In genomic region chr18:5787936-5788335, GRCh38 we compare ENCODE assay signal across 16 cellular contexts.
DNase-seq lines count a peak whose midpoint lies in the region; ATAC-seq and TF ChIP-seq lines count a peak whose summit lies in the region.
"Had no signal": no experiment of that assay in that cellular context is flagged by ENCODE, and none has a peak within 500 bp of the region (broad histone marks: within the 10 kb centered on the region; RNA-seq: fewer than 3 reads in every experiment).

No MANE protein-coding gene starts in this region.

- no peak for ATAC-seq in GM23338
- ATAC-seq: T-helper 17 cell had no signal

- DNase-seq in GM23338 (ENCODE audit: low spot score) (peak; percentile 1), NCI-H2029 treated with DMSO at 0.1 percent for 48 hours (lab: John Stamatoyannopoulos, UW) (peak; percentile 22), endodermal cell (peak; percentile 57), nephron progenitor cell (peak; percentile 10), tibial nerve (ENCODE audit: low spot score in 2 of 2) (no peak), NCI-H446 (lab: John Stamatoyannopoulos, UW) (no peak), globus pallidus (ENCODE audit: low spot score) (no peak)
- DNase-seq: C1 segment of cervical spinal cord, DMS 273 treated with DMSO at 0.1 percent for 48 hours, EL, H9, NCI-H1436 treated with DMSO at 0.1 percent for 48 hours, NCI-H2081 treated with DMSO at 0.1 percent for 48 hours, SIG-M5, T-helper 17 cell had no signal

- H3K27me3 Mint-ChIP-seq in GM23338 (ENCODE audit: insufficient read depth, low read depth, poor library complexity), result peaks cover 4% of the 10 kb centered on the region
- no peaks in the 10 kb centered on the region for H3K27me3 Mint-ChIP-seq in endodermal cell (ENCODE audit: insufficient read depth)
- H3K27me3 Mint-ChIP-seq in nephron progenitor cell (ENCODE audit: low read depth, poor library complexity), result peaks cover 3% of the 10 kb centered on the region
- H3K27me3 Mint-ChIP-seq: T-helper 17 cell had no signal

- H3K36me3 ChIP-seq in GM23338 (ENCODE audit: insufficient read depth) (no peaks in the 10 kb centered on the region; the same call in 1 of the 2 replicates), endodermal cell (ENCODE audit: control insufficient read depth, insufficient read depth, low read length) (no peaks in the 10 kb centered on the region), tibial nerve (no peaks in the 10 kb centered on the region)

- H3K4me1 ChIP-seq in GM23338 (ENCODE audit: insufficient read depth) (no peaks in the 10 kb centered on the region), endodermal cell (ENCODE audit: control insufficient read depth, insufficient read depth, low read length) (no peaks in the 10 kb centered on the region), tibial nerve (no peaks in the 10 kb centered on the region)

- H3K4me3 ChIP-seq in GM23338, result no peak overlapping the region
- peak overlapping the region; percentile 1 for H3K4me3 ChIP-seq in endodermal cell (ENCODE audit: low read length)
- no peak overlapping the region for H3K4me3 ChIP-seq in tibial nerve

- no peaks in the 10 kb centered on the region for H4K20me1 ChIP-seq in GM23338 (replicated peaks; ENCODE audit: insufficient read depth)

- H3K9me3 Mint-ChIP-seq in GM23338 (peaks cover 14% of the 10 kb centered on the region; the same call in 2 of the 3 replicates), endodermal cell (peaks cover 25% of the 10 kb centered on the region), nephron progenitor cell (peaks cover 36% of the 10 kb centered on the region)

- WGBS in endodermal cell (ENCODE audit: insufficient coverage in 1 of 2, insufficient read length in 1 of 2), 2 experiments, result 29% methylated on average over 1 of the region's 1 CpG; no CpG with 5 or more reads in 1 of the 2 experiments
- 25 to 53% methylated on average over 1 of the region's 1 CpG for WGBS in tibial nerve, 2 donors

- no peaks in the 10 kb centered on the region for H3K9me2 ChIP-seq in GM23338 (ENCODE audit: insufficient read depth)

- H3K9ac ChIP-seq in endodermal cell (ENCODE audit: extremely low read depth, low read length, poor library complexity, severe bottlenecking), result no peak overlapping the region

- TF ChIP-seq CTCF in GM23338 (conservative IDR thresholded peaks at IDR 0.05; ENCODE audit: low read depth in 2 of 2) (peak in 1 of 2 experiments; percentile 16; a peak in 1 of 4 replicates), endodermal cell (conservative IDR thresholded peaks at IDR 0.05) (peak; percentile 41), nephron progenitor cell (IDR thresholded peaks at IDR 0.05) (no peak), tibial nerve (IDR thresholded peaks at IDR 0.05) (no peak)

- no peaks in the 10 kb centered on the region for H3F3A ChIP-seq in GM23338 (replicated peaks; ENCODE audit: low read depth)

- no peak overlapping the region for H3K27ac ChIP-seq in GM23338 (ENCODE audit: low read depth)
- no peak overlapping the region for H3K27ac ChIP-seq in endodermal cell (ENCODE audit: low read depth, low read length)
- H3K27ac ChIP-seq in tibial nerve, result no peak overlapping the region
- H3K27ac ChIP-seq: HL-60 had no signal

- no peaks in the 10 kb centered on the region for H3K79me2 ChIP-seq in GM23338 (replicated peaks; ENCODE audit: insufficient read depth)

- peak overlapping the region; percentile 74; the same call in 1 of the 2 replicates for H2AFZ ChIP-seq in GM23338

- H3K9me3 ChIP-seq in endodermal cell (ENCODE audit: control insufficient read depth, low read length), result peaks cover 36% of the 10 kb centered on the region
- H3K9me3 ChIP-seq in tibial nerve, result peaks cover 0 to 16% (median 0%) of the 10 kb centered on the region in 4 donors

- peaks cover 3% of the 10 kb centered on the region; the same call in 2 of the 3 replicates for H3K4me1 Mint-ChIP-seq in GM23338
- peaks cover 15% of the 10 kb centered on the region for H3K4me1 Mint-ChIP-seq in endodermal cell
- peaks cover 34% of the 10 kb centered on the region for H3K4me1 Mint-ChIP-seq in nephron progenitor cell
- H3K4me1 Mint-ChIP-seq: T-helper 17 cell had no signal

- H3K27ac Mint-ChIP-seq in GM23338, result no peak overlapping the region
- H3K27ac Mint-ChIP-seq in endodermal cell, result peak overlapping the region; percentile 91
- peak overlapping the region; percentile 90 for H3K27ac Mint-ChIP-seq in nephron progenitor cell
- H3K27ac Mint-ChIP-seq: H9, T-helper 17 cell had no signal

- H3K36me3 Mint-ChIP-seq in GM23338 (ENCODE audit: low read depth) (peaks cover 4% of the 10 kb centered on the region; the same call in 2 of the 3 replicates), endodermal cell (ENCODE audit: low read depth) (no peaks in the 10 kb centered on the region), nephron progenitor cell (ENCODE audit: low read depth) (peaks cover 5% of the 10 kb centered on the region)

- H3K4me3 Mint-ChIP-seq in GM23338 (no peak overlapping the region), endodermal cell (peak overlapping the region; percentile 21), nephron progenitor cell (peak overlapping the region; percentile 64)
- H3K4me3 Mint-ChIP-seq: H9, T-helper 17 cell had no signal

- H3K4me2 ChIP-seq in GM23338, result no peak overlapping the region

- no peak for TF ChIP-seq POLR2A in tibial nerve (IDR thresholded peaks at IDR 0.05)

- TF ChIP-seq EP300 in tibial nerve (IDR thresholded peaks at IDR 0.05), result no peak

- H3K27me3 ChIP-seq in GM23338 (ENCODE audit: insufficient read depth) (no peaks in the 10 kb centered on the region), endodermal cell (ENCODE audit: control insufficient read depth, insufficient read depth, low read length, poor library complexity, severe bottlenecking) (no peaks in the 10 kb centered on the region), tibial nerve (no peaks in the 10 kb centered on the region)

TF ChIP-seq in GM23338, 12 proteins besides CTCF, POLR2A, EP300 and RAD21 (continues in another document):
- TF ChIP-seq ZNF114 (CRISPR knock-in tag; IDR thresholded peaks at IDR 0.05), result no peak
- TF ChIP-seq, protein P1, sequence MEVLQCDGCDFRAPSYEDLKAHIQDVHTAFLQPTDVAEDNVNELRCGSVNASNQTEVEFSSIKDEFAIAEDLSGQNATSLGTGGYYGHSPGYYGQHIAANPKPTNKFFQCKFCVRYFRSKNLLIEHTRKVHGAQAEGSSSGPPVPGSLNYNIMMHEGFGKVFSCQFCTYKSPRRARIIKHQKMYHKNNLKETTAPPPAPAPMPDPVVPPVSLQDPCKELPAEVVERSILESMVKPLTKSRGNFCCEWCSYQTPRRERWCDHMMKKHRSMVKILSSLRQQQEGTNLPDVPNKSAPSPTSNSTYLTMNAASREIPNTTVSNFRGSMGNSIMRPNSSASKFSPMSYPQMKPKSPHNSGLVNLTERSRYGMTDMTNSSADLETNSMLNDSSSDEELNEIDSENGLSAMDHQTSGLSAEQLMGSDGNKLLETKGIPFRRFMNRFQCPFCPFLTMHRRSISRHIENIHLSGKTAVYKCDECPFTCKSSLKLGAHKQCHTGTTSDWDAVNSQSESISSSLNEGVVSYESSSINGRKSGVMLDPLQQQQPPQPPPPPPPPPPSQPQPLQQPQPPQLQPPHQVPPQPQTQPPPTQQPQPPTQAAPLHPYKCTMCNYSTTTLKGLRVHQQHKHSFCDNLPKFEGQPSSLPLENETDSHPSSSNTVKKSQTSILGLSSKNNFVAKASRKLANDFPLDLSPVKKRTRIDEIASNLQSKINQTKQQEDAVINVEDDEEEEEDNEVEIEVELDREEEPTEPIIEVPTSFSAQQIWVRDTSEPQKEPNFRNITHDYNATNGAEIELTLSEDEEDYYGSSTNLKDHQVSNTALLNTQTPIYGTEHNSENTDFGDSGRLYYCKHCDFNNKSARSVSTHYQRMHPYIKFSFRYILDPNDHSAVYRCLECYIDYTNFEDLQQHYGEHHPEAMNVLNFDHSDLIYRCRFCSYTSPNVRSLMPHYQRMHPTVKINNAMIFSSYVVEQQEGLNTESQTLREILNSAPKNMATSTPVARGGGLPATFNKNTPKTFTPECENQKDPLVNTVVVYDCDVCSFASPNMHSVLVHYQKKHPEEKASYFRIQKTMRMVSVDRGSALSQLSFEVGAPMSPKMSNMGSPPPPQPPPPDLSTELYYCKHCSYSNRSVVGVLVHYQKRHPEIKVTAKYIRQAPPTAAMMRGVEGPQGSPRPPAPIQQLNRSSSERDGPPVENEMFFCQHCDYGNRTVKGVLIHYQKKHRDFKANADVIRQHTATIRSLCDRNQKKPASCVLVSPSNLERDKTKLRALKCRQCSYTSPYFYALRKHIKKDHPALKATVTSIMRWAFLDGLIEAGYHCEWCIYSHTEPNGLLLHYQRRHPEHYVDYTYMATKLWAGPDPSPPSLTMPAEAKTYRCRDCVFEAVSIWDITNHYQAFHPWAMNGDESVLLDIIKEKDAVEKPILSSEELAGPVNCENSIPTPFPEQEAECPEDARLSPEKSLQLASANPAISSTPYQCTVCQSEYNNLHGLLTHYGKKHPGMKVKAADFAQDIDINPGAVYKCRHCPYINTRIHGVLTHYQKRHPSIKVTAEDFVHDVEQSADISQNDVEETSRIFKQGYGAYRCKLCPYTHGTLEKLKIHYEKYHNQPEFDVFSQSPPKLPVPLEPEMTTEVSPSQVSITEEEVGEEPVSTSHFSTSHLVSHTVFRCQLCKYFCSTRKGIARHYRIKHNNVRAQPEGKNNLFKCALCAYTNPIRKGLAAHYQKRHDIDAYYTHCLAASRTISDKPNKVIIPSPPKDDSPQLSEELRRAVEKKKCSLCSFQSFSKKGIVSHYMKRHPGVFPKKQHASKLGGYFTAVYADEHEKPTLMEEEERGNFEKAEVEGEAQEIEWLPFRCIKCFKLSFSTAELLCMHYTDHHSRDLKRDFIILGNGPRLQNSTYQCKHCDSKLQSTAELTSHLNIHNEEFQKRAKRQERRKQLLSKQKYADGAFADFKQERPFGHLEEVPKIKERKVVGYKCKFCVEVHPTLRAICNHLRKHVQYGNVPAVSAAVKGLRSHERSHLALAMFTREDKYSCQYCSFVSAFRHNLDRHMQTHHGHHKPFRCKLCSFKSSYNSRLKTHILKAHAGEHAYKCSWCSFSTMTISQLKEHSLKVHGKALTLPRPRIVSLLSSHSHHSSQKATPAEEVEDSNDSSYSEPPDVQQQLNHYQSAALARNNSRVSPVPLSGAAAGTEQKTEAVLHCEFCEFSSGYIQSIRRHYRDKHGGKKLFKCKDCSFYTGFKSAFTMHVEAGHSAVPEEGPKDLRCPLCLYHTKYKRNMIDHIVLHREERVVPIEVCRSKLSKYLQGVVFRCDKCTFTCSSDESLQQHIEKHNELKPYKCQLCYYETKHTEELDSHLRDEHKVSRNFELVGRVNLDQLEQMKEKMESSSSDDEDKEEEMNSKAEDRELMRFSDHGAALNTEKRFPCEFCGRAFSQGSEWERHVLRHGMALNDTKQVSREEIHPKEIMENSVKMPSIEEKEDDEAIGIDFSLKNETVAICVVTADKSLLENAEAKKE (CRISPR knock-in tag; IDR thresholded peaks at IDR 0.05), result no peak

Comparison
In these comparisons a context has a peak if more than half of its experiments do, and no peak if none do; other contexts are left out.
1. DNase-seq: peak in GM23338 (single experiment), NCI-H2029 treated with DMSO at 0.1 percent for 48 hours (single experiment), endodermal cell (single experiment) and nephron progenitor cell (single experiment); none in tibial nerve (0 of 2), NCI-H446 (0 of 2) and globus pallidus (single experiment).